Comparison of ENCODE assay signal across 9 cellular contexts in the genomic region with DNA sequence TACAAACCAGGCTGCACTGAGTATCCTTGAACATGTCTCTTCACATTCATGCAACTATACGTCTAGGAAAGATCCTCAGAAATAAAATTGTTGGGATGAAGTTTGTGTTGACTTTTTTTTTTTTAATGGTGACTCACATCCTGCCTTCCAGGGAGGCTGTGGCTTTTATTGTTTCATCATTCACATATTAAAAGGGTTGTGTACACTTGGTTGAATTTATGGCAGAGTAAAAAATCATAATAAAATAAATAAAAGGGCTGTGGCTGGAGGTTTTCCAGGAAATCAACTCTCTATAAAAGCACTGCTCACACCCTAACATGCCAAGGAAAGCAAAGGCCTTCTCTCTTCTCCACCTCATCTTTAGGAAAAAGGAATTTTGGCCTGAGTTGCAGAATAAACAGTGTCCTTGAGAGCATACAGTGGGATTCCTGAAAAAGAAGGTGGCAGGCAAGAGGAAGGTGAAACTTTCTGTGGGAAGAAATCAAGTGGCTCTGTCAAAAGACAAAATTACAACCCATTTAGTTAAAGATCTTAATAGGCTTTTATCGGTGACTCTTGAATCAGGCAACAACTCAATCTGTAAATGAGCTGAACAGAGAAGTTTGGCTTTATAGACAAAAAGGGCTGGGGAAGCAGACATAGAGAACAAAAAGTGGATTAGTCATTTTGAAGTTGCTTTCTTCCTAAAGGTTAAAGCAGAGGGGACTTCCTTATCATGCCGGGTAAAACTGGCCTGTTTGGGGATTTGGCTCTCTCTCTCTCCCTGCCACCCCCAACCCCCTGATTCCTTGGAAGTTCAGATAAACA. TPM values are rescaled to one million over a fixed set of nuclear protein-coding genes. Genes with fewer than 3 reads are reported as not detected.
DNase-seq lines count a peak whose midpoint lies in the region; TF ChIP-seq lines count a peak whose summit lies in the region.
"Had no signal": no experiment of that assay in that cellular context is flagged by ENCODE, and none has a peak within 500 bp of the region (broad histone marks: within the 10 kb centered on the region; RNA-seq: fewer than 3 reads in every experiment).

No MANE protein-coding gene starts in this region.

- H3K27me3 ChIP-seq in SK-N-SH (ENCODE audit: insufficient read depth) = no peaks in the 10 kb centered on the region
- no peaks in the 10 kb centered on the region for H3K27me3 ChIP-seq in Caco-2 (replicated peaks; ENCODE audit: control insufficient read depth, insufficient read depth, low read length)

- H4K20me1 ChIP-seq in SK-N-SH (ENCODE audit: insufficient read depth) = no peaks in the 10 kb centered on the region

- H3K4me1 Mint-ChIP-seq in Caco-2 (ENCODE audit: low read depth, unreplicated experiment) = no peaks in the 10 kb centered on the region

- peak overlapping the region; percentile 58 to 94; a peak in 3 of 4 replicates for H3K27ac ChIP-seq in SK-N-SH (ENCODE audit: low read depth in 2 of 2, low read length in 1 of 2)

- CTCF ChIA-PET in SK-N-SH (lab: Yijun Ruan, JAX) (interaction anchor here (1.2 kb wide), 1 partner anchor 231 kb away, joined by 3 read pairs; no protein-coding TSS in a partner anchor), Caco-2 (lab: Charles Lee) (no interaction called here)

- H3K4me3 ChIP-seq in SK-N-SH (ENCODE audit: low read depth in 2 of 2, low read length in 1 of 2) = no peak overlapping the region
- no peak overlapping the region for H3K4me3 ChIP-seq in foreskin fibroblast (ENCODE audit: low read depth in 1 of 2, low read length in 2 of 2)
- H3K4me3 ChIP-seq in Caco-2 (ENCODE audit: low read depth, low read length) = no peak overlapping the region

- TF ChIP-seq CTCF in SK-N-SH (IDR thresholded peaks at IDR 0.05) = no peak
- no peak for TF ChIP-seq CTCF in foreskin fibroblast (IDR thresholded peaks at IDR 0.05; ENCODE audit: low read depth, low read length)
- no peak for TF ChIP-seq CTCF in Caco-2 (IDR thresholded peaks at IDR 0.05; ENCODE audit: insufficient read depth in 1 of 2, low read depth in 1 of 2, low read length in 1 of 2, severe bottlenecking in 1 of 2, unreplicated experiment in 1 of 2)

- H3K9me2 ChIP-seq in SK-N-SH = no peaks in the 10 kb centered on the region

- 22% methylated on average over 3 of the region's 3 CpGs for WGBS in SK-N-SH (ENCODE audit: low lambda C conversion rate)

- POLR2A ChIA-PET in SK-N-SH (lab: Yijun Ruan, JAX) = no interaction called here
- POLR2A ChIA-PET in Caco-2 (lab: Charles Lee) = no interaction called here

- no peaks in the 10 kb centered on the region for H3K36me3 Mint-ChIP-seq in Caco-2 (ENCODE audit: insufficient read depth, unreplicated experiment)
- H3K36me3 Mint-ChIP-seq: activated CD8-positive, alpha-beta memory T cell treated with anti-CD3 and anti-CD28 coated beads, Interleukin-2, amount 10 ng/mL, durations not matched to agents 7 days and 5 days had no signal

- peak overlapping the region; percentile 20; the same call in 1 of the 2 replicates for H3K9ac ChIP-seq in SK-N-SH

- H3K79me2 ChIP-seq in SK-N-SH (ENCODE audit: insufficient read depth) = no peaks in the 10 kb centered on the region

- H3K9me3 Mint-ChIP-seq in Caco-2 (ENCODE audit: unreplicated experiment) = no peaks in the 10 kb centered on the region

- peak overlapping the region; percentile 36; the same call in 1 of the 2 replicates for H3K4me2 ChIP-seq in SK-N-SH

- BruUV-seq in Caco-2 (replicated peaks; lab: Mats Ljungman, UMichigan) = no TSS peak

- H3K27me3 Mint-ChIP-seq in Caco-2 (ENCODE audit: insufficient read depth, unreplicated experiment) = peaks cover 8% of the 10 kb centered on the region

- no peaks in the 10 kb centered on the region for H3K36me3 ChIP-seq in SK-N-SH (replicated peaks in 1 of 2; ENCODE audit: control insufficient read depth in 1 of 2, insufficient read depth in 2 of 2, low read length in 1 of 2)
- H3K36me3 ChIP-seq in Caco-2 (ENCODE audit: control insufficient read depth, insufficient read depth, low read length) = no peaks in the 10 kb centered on the region

- TF ChIP-seq RAD21 in SK-N-SH (IDR thresholded peaks at IDR 0.05; ENCODE audit: low read length) = no peak

- H3K4me1 ChIP-seq in SK-N-SH (ENCODE audit: control insufficient read depth in 1 of 2, insufficient read depth in 2 of 2, low read depth in 1 of 2, low read length in 1 of 2) = peaks cover 3 to 15% of the 10 kb centered on the region in 2 experiments; a peak in 3 of 4 replicates
- no peaks in the 10 kb centered on the region for H3K4me1 ChIP-seq in Caco-2

- H3K27ac Mint-ChIP-seq in Caco-2 (ENCODE audit: unreplicated experiment) = no peak overlapping the region
- H3K27ac Mint-ChIP-seq: activated CD8-positive, alpha-beta memory T cell treated with anti-CD3 and anti-CD28 coated beads, Interleukin-2, amount 10 ng/mL, durations not matched to agents 7 days and 5 days had no signal

- H3K9me3 ChIP-seq in SK-N-SH (no peaks in the 10 kb centered on the region), Caco-2 (no peaks in the 10 kb centered on the region)

- TF ChIP-seq EP300 in SK-N-SH (IDR thresholded peaks at IDR 0.05; ENCODE audit: borderline replicate concordance in 1 of 2, low read depth in 1 of 2, low read length in 1 of 2) = peak; percentile 56 to 95

- no peak overlapping the region for H3K4me3 Mint-ChIP-seq in Caco-2 (ENCODE audit: unreplicated experiment)
- H3K4me3 Mint-ChIP-seq: activated CD8-positive, alpha-beta memory T cell treated with anti-CD3 and anti-CD28 coated beads, Interleukin-2, amount 10 ng/mL, durations not matched to agents 7 days and 5 days had no signal

- H2AFZ ChIP-seq in SK-N-SH (ENCODE audit: low read depth) = no peak overlapping the region

- H3F3A ChIP-seq in SK-N-SH (replicated peaks; ENCODE audit: insufficient read depth) = peaks cover 21% of the 10 kb centered on the region

- DNase-seq in HCEC 1CT (peak; percentile 81), SK-N-SH (no peak), foreskin fibroblast (peak; percentile 78 to 90), smooth muscle cell of the brain vasculature (ENCODE audit: low read depth, low spot score) (peak; percentile 80), Caco-2 (no peak), nucleus accumbens (lab: John Stamatoyannopoulos, UW) (no peak), NCI-H128 (lab: John Stamatoyannopoulos, UW; ENCODE audit: unreplicated experiment) (no peak), NCI-H2171 treated with DMSO at 0.1 percent for 48 hours (lab: John Stamatoyannopoulos, UW) (no peak)
- DNase-seq: activated CD8-positive, alpha-beta memory T cell treated with anti-CD3 and anti-CD28 coated beads, Interleukin-2, amount 10 ng/mL, durations not matched to agents 7 days and 5 days had no signal

- intact Hi-C loops in Caco-2 (cut with micrococcal nuclease; ENCODE audit: unreplicated experiment) = no loop called here

TF ChIP-seq in SK-N-SH, 30 proteins besides CTCF, POLR2A, EP300 and RAD21 (continues in another document):
- TF ChIP-seq, protein P1, sequence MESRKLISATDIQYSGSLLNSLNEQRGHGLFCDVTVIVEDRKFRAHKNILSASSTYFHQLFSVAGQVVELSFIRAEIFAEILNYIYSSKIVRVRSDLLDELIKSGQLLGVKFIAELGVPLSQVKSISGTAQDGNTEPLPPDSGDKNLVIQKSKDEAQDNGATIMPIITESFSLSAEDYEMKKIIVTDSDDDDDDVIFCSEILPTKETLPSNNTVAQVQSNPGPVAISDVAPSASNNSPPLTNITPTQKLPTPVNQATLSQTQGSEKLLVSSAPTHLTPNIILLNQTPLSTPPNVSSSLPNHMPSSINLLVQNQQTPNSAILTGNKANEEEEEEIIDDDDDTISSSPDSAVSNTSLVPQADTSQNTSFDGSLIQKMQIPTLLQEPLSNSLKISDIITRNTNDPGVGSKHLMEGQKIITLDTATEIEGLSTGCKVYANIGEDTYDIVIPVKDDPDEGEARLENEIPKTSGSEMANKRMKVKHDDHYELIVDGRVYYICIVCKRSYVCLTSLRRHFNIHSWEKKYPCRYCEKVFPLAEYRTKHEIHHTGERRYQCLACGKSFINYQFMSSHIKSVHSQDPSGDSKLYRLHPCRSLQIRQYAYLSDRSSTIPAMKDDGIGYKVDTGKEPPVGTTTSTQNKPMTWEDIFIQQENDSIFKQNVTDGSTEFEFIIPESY (IDR thresholded peaks at IDR 0.05; ENCODE audit: borderline replicate concordance, low read depth) = peak; percentile 79; the same call in 1 of the 2 replicates
- peak; percentile 92 for TF ChIP-seq NFIC (IDR thresholded peaks at IDR 0.05; ENCODE audit: borderline replicate concordance)
- TF ChIP-seq USF2 (IDR thresholded peaks at IDR 0.05; ENCODE audit: borderline replicate concordance, low read depth, low read length) = no peak
- TF ChIP-seq EZH2phosphoT487 (IDR thresholded peaks at IDR 0.05; ENCODE audit: borderline replicate concordance, low read depth) = no peak
- TF ChIP-seq RXRA (IDR thresholded peaks at IDR 0.05; ENCODE audit: borderline replicate concordance, low read depth) = peak; percentile 80; the same call in 1 of the 2 replicates
- TF ChIP-seq GABPA (IDR thresholded peaks at IDR 0.05; ENCODE audit: low read depth) = no peak
- no peak for TF ChIP-seq RCOR1 (IDR thresholded peaks at IDR 0.05; ENCODE audit: low read length)
- peak; percentile 20; the same call in 1 of the 2 replicates for TF ChIP-seq YY1 (IDR thresholded peaks at IDR 0.05; ENCODE audit: low read depth)
- no peak for TF ChIP-seq CHD2 (IDR thresholded peaks at IDR 0.05; ENCODE audit: low read length, partially characterized antibody)
- TF ChIP-seq MAX (IDR thresholded peaks at IDR 0.05; ENCODE audit: low read depth) = peak; percentile 60; the same call in 1 of the 2 replicates

RNA-seq across cellular contexts. Expression of gene FHIP2A, which starts 41.6 kb away (rescaled TPM):
- polyA plus RNA-seq in SK-N-SH (2012; rRNA removed) = 6.1 and 9.1 TPM in 2 replicates
- polyA plus RNA-seq in SK-N-SH (2012; cell fraction: cytosol; rRNA removed) = 5.8 and 6.2 TPM in 2 replicates
- polyA plus RNA-seq in SK-N-SH (2012; cell fraction: nucleus; rRNA removed) = 14.9 and 31.8 TPM in 2 replicates
- 15.2 and 15.3 TPM in 2 replicates for total RNA-seq in Caco-2 (2022)

Comparison
In these comparisons a context has a peak if more than half of its experiments do, and no peak if none do; other contexts are left out.
1. DNase-seq: peak in HCEC 1CT (single experiment), foreskin fibroblast (2 of 2) and smooth muscle cell of the brain vasculature (single experiment); none in SK-N-SH (single experiment), Caco-2 (0 of 2), nucleus accumbens (0 of 56), NCI-H128 (single experiment) and NCI-H2171 treated with DMSO at 0.1 percent for 48 hours (single experiment).